ENCODE assay signal across 8 cellular contexts in the genomic region with DNA sequence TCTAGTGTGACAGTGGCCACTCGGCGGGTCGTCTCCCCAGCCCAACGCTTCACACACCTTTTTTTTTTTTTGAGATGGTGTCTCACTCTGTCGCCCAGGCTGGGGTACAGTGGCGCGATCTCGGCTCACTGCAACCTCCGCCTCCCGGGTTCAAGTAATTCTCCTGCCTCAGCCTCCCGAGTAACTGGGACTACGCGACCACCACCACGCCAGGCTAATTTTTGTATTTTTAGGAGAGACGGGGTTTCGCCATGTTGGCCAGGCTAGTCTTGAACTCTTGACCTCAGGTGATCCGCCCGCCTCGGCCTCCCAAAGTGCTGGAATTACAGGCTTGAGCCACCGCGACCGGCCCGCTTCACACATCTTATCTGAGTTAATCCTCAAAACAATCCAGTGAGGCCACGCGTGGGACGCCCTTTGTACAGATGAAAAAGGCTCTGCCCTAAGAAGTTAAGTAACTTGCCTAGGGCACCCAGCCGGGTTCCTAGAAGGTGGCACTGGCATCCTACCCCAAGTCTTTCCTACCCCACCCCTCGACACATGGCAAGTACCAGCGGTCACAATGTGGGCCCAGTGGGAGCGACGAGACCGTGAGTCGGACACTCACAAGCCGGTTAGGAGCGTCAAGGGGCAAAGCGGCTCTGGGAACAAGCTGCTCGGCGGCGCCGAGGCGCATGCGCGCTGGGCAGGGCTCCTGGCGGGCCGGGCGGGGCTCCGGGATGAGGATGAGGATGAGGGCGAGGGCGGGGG. TPM values are rescaled to one million over a fixed set of nuclear protein-coding genes. Genes with fewer than 3 reads are reported as not detected.
A peak's percentile ranks its signal among the peaks of the same experiment; 100 is the strongest.
DNase-seq lines count a peak whose midpoint lies in the region; ATAC-seq and TF ChIP-seq lines count a peak whose summit lies in the region.
"Not testable (repeated sequence)": the region's sequence is repeated elsewhere in the genome, so short reads cannot be mapped to it uniquely, and the experiment has no call there.

No MANE protein-coding gene starts in this region.

- peak overlapping the region; percentile 84 for H3K18ac ChIP-seq in trophoblast cell (ENCODE audit: low read length)

- H3K9me3 ChIP-seq in T-helper 17 cell (ENCODE audit: control insufficient read depth, low read length, poor library complexity, severe bottlenecking); esophagus squamous epithelium; trophoblast cell (ENCODE audit: insufficient read depth, low read depth, low read length); tibial nerve: not testable (repeated sequence)

- H2BK120ac ChIP-seq in trophoblast cell (ENCODE audit: insufficient read depth, low read length, poor library complexity) = peak overlapping the region; percentile 62

- peak overlapping the region in 3 of 4 donors; percentile 30 to 60 (median 31) for H3K4me3 ChIP-seq in esophagus squamous epithelium
- peak overlapping the region; percentile 26 for H3K4me3 ChIP-seq in kidney epithelial cell (ENCODE audit: low read depth, low read length)
- peak overlapping the region; percentile 10 for H3K4me3 ChIP-seq in trophoblast cell (ENCODE audit: low read depth, low read length)
- peak overlapping the region; percentile 15 to 51 (median 28) for H3K4me3 ChIP-seq in tibial nerve

- not testable (repeated sequence) for ATAC-seq in T-helper 17 cell

- peak overlapping the region; percentile 35 to 97 (median 65) for H3K27ac ChIP-seq in esophagus squamous epithelium
- H3K27ac ChIP-seq in trophoblast cell (ENCODE audit: low read depth, low read length) = not testable (repeated sequence)
- peak overlapping the region in 2 of 4 donors; percentile 66 to 77 for H3K27ac ChIP-seq in tibial nerve

- DNase-seq in DMS53 (lab: John Stamatoyannopoulos, UW) (peak; percentile 82), NCI-H1417 (lab: John Stamatoyannopoulos, UW) (peak; percentile 18 to 63 (median 60)), amygdala (lab: John Stamatoyannopoulos, UW) (peak in 36 of 56 donors; percentile 20 to 78 (median 46)), trophoblast cell (peak; percentile 64 to 82)
- DNase-seq in T-helper 17 cell; esophagus squamous epithelium (lab: John Stamatoyannopoulos, UW); kidney epithelial cell (ENCODE audit: low read depth); tibial nerve (ENCODE audit: low spot score in 2 of 2): not testable (repeated sequence)

- not testable (repeated sequence) for H3K9ac ChIP-seq in trophoblast cell (ENCODE audit: low read length)

- not testable (repeated sequence) for H3K4ac ChIP-seq in trophoblast cell (ENCODE audit: low read depth, low read length)

- H4K8ac ChIP-seq in trophoblast cell (ENCODE audit: low read depth, low read length) = peak overlapping the region; percentile 88

- not testable (repeated sequence) for H2AK5ac ChIP-seq in trophoblast cell (ENCODE audit: low read length)

- H3K27me3 ChIP-seq in esophagus squamous epithelium; kidney epithelial cell (ENCODE audit: control insufficient read depth, insufficient read depth, low read length); trophoblast cell (ENCODE audit: insufficient read depth, low read length); tibial nerve: not testable (repeated sequence)

- H2BK5ac ChIP-seq in trophoblast cell (ENCODE audit: low read depth, low read length, poor library complexity) = peak overlapping the region; percentile 43

- H3K79me1 ChIP-seq in trophoblast cell (ENCODE audit: low read length) = not testable (repeated sequence)

- not testable (repeated sequence) for H3K23ac ChIP-seq in trophoblast cell (ENCODE audit: low read length)

- H4K91ac ChIP-seq in trophoblast cell (ENCODE audit: low read depth, low read length) = peak overlapping the region; percentile 49

- H3K27me3 Mint-ChIP-seq in T-helper 17 cell = not testable (repeated sequence)

- intact Hi-C loops in esophagus squamous epithelium (cut with DNase I) = not testable (repeated sequence)

- peak overlapping the region; percentile 60 for H3K14ac ChIP-seq in trophoblast cell (ENCODE audit: low read length)

- H4K12ac ChIP-seq in trophoblast cell (ENCODE audit: low read depth, low read length) = not testable (repeated sequence)

- H3K4me3 Mint-ChIP-seq in T-helper 17 cell = peak overlapping the region; percentile 83

- 56 to 67% methylated on average over 15 to 23 of the region's 49 CpGs for WGBS in esophagus squamous epithelium, 2 donors
- no CpG with 5 or more reads among the region's 49 CpGs for WGBS in trophoblast cell (ENCODE audit: extremely low coverage, insufficient coverage, insufficient read length)
- 30 to 39% methylated on average over 40 to 45 of the region's 49 CpGs for WGBS in tibial nerve, 2 donors

- H3K36me3 ChIP-seq in esophagus squamous epithelium (peaks cover 0 to 16% (median 7%) of the 10 kb centered on the region in 3 donors), tibial nerve (peaks cover 0 to 16% (median 2%) of the 10 kb centered on the region in 3 donors)
- not testable (repeated sequence) for H3K36me3 ChIP-seq in kidney epithelial cell (ENCODE audit: control insufficient read depth, insufficient read depth, low read length); trophoblast cell (ENCODE audit: control insufficient read depth in 1 of 2, insufficient read depth in 2 of 2, low read length in 2 of 2)

- peaks cover 40 to 73% (median 53%) of the 10 kb centered on the region in 3 donors for H3K4me1 ChIP-seq in esophagus squamous epithelium
- H3K4me1 ChIP-seq in trophoblast cell (ENCODE audit: control insufficient read depth in 1 of 2, insufficient read depth in 2 of 2, low read length in 2 of 2) = peaks cover 5 to 14% of the 10 kb centered on the region in 2 experiments
- H3K4me1 ChIP-seq in tibial nerve = peaks cover 0 to 36% (median 22%) of the 10 kb centered on the region in 4 donors

- not testable (repeated sequence) for TF ChIP-seq CTCF in esophagus squamous epithelium (IDR thresholded peaks at IDR 0.05); kidney epithelial cell (IDR thresholded peaks at IDR 0.05; ENCODE audit: insufficient read depth, low read length, poor library complexity, severe bottlenecking); tibial nerve (IDR thresholded peaks at IDR 0.05)

- H3K4me2 ChIP-seq in trophoblast cell (ENCODE audit: low read length) = peak overlapping the region; percentile 87

- H2AFZ ChIP-seq in trophoblast cell (ENCODE audit: insufficient read depth, low read length, poor library complexity) = peak overlapping the region; percentile 89

- H2BK12ac ChIP-seq in trophoblast cell (ENCODE audit: low read length) = peak overlapping the region; percentile 73

- H3K36me3 Mint-ChIP-seq in T-helper 17 cell (ENCODE audit: low read depth) = not testable (repeated sequence)

- TF ChIP-seq POLR2A in esophagus squamous epithelium (IDR thresholded peaks at IDR 0.05) = peak in 1 of 4 donors; percentile 6
- not testable (repeated sequence) for TF ChIP-seq POLR2A in tibial nerve (IDR thresholded peaks at IDR 0.05)

- H3K79me2 ChIP-seq in trophoblast cell (ENCODE audit: control insufficient read depth, insufficient read depth, low read length, poor library complexity) = not testable (repeated sequence)

- H3K4me1 Mint-ChIP-seq in T-helper 17 cell = peaks cover 36% of the 10 kb centered on the region

- TF ChIP-seq EP300 in tibial nerve (IDR thresholded peaks at IDR 0.05) = not testable (repeated sequence)

- H3K27ac Mint-ChIP-seq in T-helper 17 cell = not testable (repeated sequence)

RNA-seq across cellular contexts. Expression of a gene that starts 5.2 kb away (rescaled TPM):
- total RNA-seq in T-helper 17 cell = 100 to 1,000 TPM; 264 to 276 TPM
- 10 to 100 TPM; 54.1 to 93.2 (median 68.5) TPM for total RNA-seq in esophagus squamous epithelium
- total RNA-seq in kidney epithelial cell = 46.4 and 51.3 TPM in 2 replicates
- polyA plus RNA-seq in trophoblast cell (2013) = 22.3 and 22.9 TPM in 2 replicates
- 100 to 1,000 TPM in 1 of 4 donors, 10 to 100 TPM in 3; 46.0 to 134 (median 65.4) TPM for total RNA-seq in tibial nerve

RNA-seq across cellular contexts. Expression of a gene that starts 28.0 kb away (rescaled TPM):
- 100 to 1,000 TPM; 174 to 220 TPM for total RNA-seq in T-helper 17 cell
- 10 to 100 TPM; 27.4 to 50.6 (median 41.6) TPM for total RNA-seq in esophagus squamous epithelium
- 36.6 and 48.5 TPM in 2 replicates for total RNA-seq in kidney epithelial cell
- 20.5 and 20.9 TPM in 2 replicates for polyA plus RNA-seq in trophoblast cell (2013)
- 100 to 1,000 TPM in 1 of 4 donors, 10 to 100 TPM in 3; 46.8 to 158 (median 69.5) TPM for total RNA-seq in tibial nerve

RNA-seq across cellular contexts. Expression of a gene that starts 42.3 kb away (rescaled TPM):
- total RNA-seq in T-helper 17 cell (10 to 100 TPM; 12.8 to 17.8 TPM), esophagus squamous epithelium (10 to 100 TPM; 51.4 to 78.4 (median 64.8) TPM), kidney epithelial cell (37.2 and 39.9 TPM in 2 replicates), tibial nerve (10 to 100 TPM; 28.5 to 51.6 (median 43.1) TPM)
- polyA plus RNA-seq in trophoblast cell (2013) = 85.6 and 93.4 TPM in 2 replicates
